13 cellular contexts compared by ENCODE assay signal in the genomic region with DNA sequence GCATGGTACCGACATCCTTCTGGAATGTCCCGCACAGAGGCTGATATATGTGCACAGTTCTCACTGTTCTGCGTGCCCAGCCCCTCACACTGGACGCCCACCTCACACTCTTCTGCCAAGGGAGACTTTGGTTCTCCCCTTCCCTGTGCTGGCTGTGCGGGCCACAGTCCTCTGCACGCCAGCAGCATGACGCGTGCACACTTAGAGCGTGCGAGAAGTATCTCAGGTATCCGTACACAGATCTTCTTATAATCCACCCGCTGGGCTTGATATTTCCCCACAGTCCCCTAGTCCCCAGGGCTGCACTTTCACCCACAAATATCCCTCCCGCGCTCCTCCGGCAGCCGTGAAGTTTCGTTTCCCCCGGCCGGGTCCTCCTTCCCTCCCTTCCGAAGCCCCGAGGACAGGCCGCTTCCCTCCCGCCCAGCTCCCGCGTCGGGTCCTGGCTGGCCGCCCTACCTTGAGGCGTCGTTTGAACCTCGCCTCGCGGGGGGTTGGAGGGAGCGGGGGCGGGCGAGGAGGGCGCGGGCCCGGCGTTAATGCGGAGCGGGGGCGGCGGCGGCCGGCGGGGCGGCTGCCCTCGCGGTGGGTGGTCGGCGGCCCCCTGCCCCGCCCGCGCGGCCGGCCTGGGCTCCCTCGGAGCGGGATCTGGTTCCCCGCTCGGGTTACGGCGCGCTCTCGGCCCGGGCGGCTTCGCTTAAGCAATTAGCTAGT. TPM values are rescaled to one million over a fixed set of nuclear protein-coding genes. Genes with fewer than 3 reads are reported as not detected.
DNase-seq lines count a peak whose midpoint lies in the region; ATAC-seq and TF ChIP-seq lines count a peak whose summit lies in the region.
"Had no signal": no experiment of that assay in that cellular context is flagged by ENCODE, and none has a peak within 500 bp of the region (broad histone marks: within the 10 kb centered on the region; RNA-seq: fewer than 3 reads in every experiment).

No MANE protein-coding gene starts in this region.

- TF ChIP-seq CTCF in fibroblast of the aortic adventitia (IDR thresholded peaks at IDR 0.05; ENCODE audit: insufficient read depth, low read length) = no peak

- H3K9me3 ChIP-seq in CD4-positive, alpha-beta memory T cell (ENCODE audit: control insufficient read depth in 1 of 2, low read length in 2 of 2) = no peaks in the 10 kb centered on the region
- H3K9me3 ChIP-seq: mucosa of descending colon had no signal

- ATAC-seq in HG02840 (IDR thresholded peaks at IDR 0.05; ENCODE audit: low FRiP score, unreplicated experiment) = no peak
- ATAC-seq in left ventricle myocardium superior = no peak
- ATAC-seq: mucosa of descending colon had no signal

- no peaks in the 10 kb centered on the region for H3K36me3 ChIP-seq in CD4-positive, alpha-beta memory T cell (ENCODE audit: insufficient read depth, low read length)
- no peaks in the 10 kb centered on the region for H3K36me3 ChIP-seq in rectal smooth muscle tissue (ENCODE audit: control insufficient read depth, insufficient read depth, low read length)

- CTCF ChIA-PET in CD4-positive, alpha-beta memory T cell (lab: Charles Lee; ENCODE audit: partially characterized antibody) = no interaction called here

- H3K27ac Mint-ChIP-seq in CD4-positive, alpha-beta memory T cell = peak overlapping the region in 1 of 7 donors; percentile 21

- peaks cover 0 to 6% (median 0%) of the 10 kb centered on the region in 8 donors for H3K9me3 Mint-ChIP-seq in CD4-positive, alpha-beta memory T cell

- H3K9ac ChIP-seq in rectal smooth muscle tissue (ENCODE audit: low read length) = peak overlapping the region; percentile 63

- DNase-seq in CD4-positive, alpha-beta memory T cell = peak in 1 of 5 donors; percentile 27
- DNase-seq in MV-4-11 (lab: John Stamatoyannopoulos, UW) (peak; percentile 45), fibroblast of the aortic adventitia (ENCODE audit: low read depth) (no peak), erythroblast (lab: John Stamatoyannopoulos, UW) (no peak), SHP77 treated with DMSO at 0.1 percent for 48 hours (lab: John Stamatoyannopoulos, UW) (no peak), left ventricle myocardium superior (no peak)
- DNase-seq: caudate nucleus; DMS79 treated with DMSO at 0.1 percent for 48 hours; mucosa of descending colon; NCI-H774; stimulated activated CD4-positive, alpha-beta T cell treated with anti-CD3 and anti-CD28 coated beads, Interleukin-2, amount 100 ng/mL, for 24 hours had no signal

- H3K4me3 Mint-ChIP-seq in CD4-positive, alpha-beta memory T cell = peak overlapping the region in 7 of 8 donors; percentile 10 to 71 (median 32)

- H3K27me3 Mint-ChIP-seq in CD4-positive, alpha-beta memory T cell = peaks cover 64 to 70% of the 10 kb centered on the region in 2 donors

- peaks cover 11 to 35% (median 26%) of the 10 kb centered on the region in 4 donors for H3K4me1 Mint-ChIP-seq in CD4-positive, alpha-beta memory T cell

- H3K27me3 ChIP-seq in CD4-positive, alpha-beta memory T cell (ENCODE audit: insufficient read depth, low read length) = peaks cover 43% of the 10 kb centered on the region
- H3K27me3 ChIP-seq in rectal smooth muscle tissue (ENCODE audit: control insufficient read depth, insufficient read depth, low read length) = peaks cover 9% of the 10 kb centered on the region

- intact Hi-C loops in CD4-positive, alpha-beta memory T cell (cut with micrococcal nuclease) = no loop called here
- intact Hi-C loops in left ventricle myocardium superior (cut with micrococcal nuclease) = no loop called here

- no peak overlapping the region for H3K4me3 ChIP-seq in CD4-positive, alpha-beta memory T cell (ENCODE audit: low read length in 2 of 2)
- peak overlapping the region; percentile 31 for H3K4me3 ChIP-seq in fibroblast of the aortic adventitia (ENCODE audit: low read depth, low read length)
- H3K4me3 ChIP-seq in rectal smooth muscle tissue (ENCODE audit: low read length) = peak overlapping the region; percentile 75
- H3K4me3 ChIP-seq: mucosa of descending colon had no signal

- no peak overlapping the region for H3K27ac ChIP-seq in CD4-positive, alpha-beta memory T cell (ENCODE audit: low read depth, low read length)
- peak overlapping the region; percentile 99 for H3K27ac ChIP-seq in rectal smooth muscle tissue (ENCODE audit: low read depth, low read length)

- peaks cover 11% of the 10 kb centered on the region for H3K4me1 ChIP-seq in CD4-positive, alpha-beta memory T cell (ENCODE audit: insufficient read depth, low read length)
- H3K4me1 ChIP-seq in rectal smooth muscle tissue (ENCODE audit: control insufficient read depth, insufficient read depth, low read length) = peaks cover 13% of the 10 kb centered on the region

- no peaks in the 10 kb centered on the region for H3K36me3 Mint-ChIP-seq in CD4-positive, alpha-beta memory T cell

- no peak for TF ChIP-seq POLR2A in erythroblast (IDR thresholded peaks at IDR 0.05; ENCODE audit: low read length)

- POLR2A ChIA-PET in CD4-positive, alpha-beta memory T cell (lab: Charles Lee; ENCODE audit: partially characterized antibody) = no interaction called here

RNA-seq across cellular contexts. Expression of a gene that starts 5.0 kb away (rescaled TPM):
- total RNA-seq in CD4-positive, alpha-beta memory T cell = not detected
- polyA plus RNA-seq in CD4-positive, alpha-beta memory T cell = not detected
- total RNA-seq in fibroblast of the aortic adventitia (ENCODE audit: low replicate concordance) = 1.6 and 3.0 TPM in 2 replicates
- 0.25 TPM for total RNA-seq in left ventricle myocardium superior

RNA-seq across cellular contexts. Expression of a gene that starts 49.7 kb away (rescaled TPM):
- total RNA-seq in CD4-positive, alpha-beta memory T cell = 10 to 100 TPM; 39.7 to 41.6 TPM
- 10 to 100 TPM; 12.5 to 20.1 TPM for polyA plus RNA-seq in CD4-positive, alpha-beta memory T cell
- total RNA-seq in fibroblast of the aortic adventitia (ENCODE audit: low replicate concordance) (5.7 and 15.9 TPM in 2 replicates), left ventricle myocardium superior (12.6 TPM)

Comparison
In these comparisons a context has a peak if more than half of its experiments do, and no peak if none do; other contexts are left out.
1. H3K4me3 ChIP-seq: peak in fibroblast of the aortic adventitia (single experiment) and rectal smooth muscle tissue (single experiment); none in CD4-positive, alpha-beta memory T cell (0 of 2).